ENCODE assay signal across 11 cellular contexts in genomic region chr12:56581418-56582145, GRCh38. TPM values are rescaled to one million over a fixed set of nuclear protein-coding genes. Genes with fewer than 3 reads are reported as not detected.
DNase-seq lines count a peak whose midpoint lies in the region; ATAC-seq and TF ChIP-seq lines count a peak whose summit lies in the region.
"Had no signal": no experiment of that assay in that cellular context is flagged by ENCODE, and none has a peak within 500 bp of the region (broad histone marks: within the 10 kb centered on the region; RNA-seq: fewer than 3 reads in every experiment).

No MANE protein-coding gene starts in this region.

- no peaks in the 10 kb centered on the region for H3K9me3 ChIP-seq in MG63
- no peaks in the 10 kb centered on the region for H3K9me3 ChIP-seq in body of pancreas

- H3K27me3 ChIP-seq in MG63, result no peaks in the 10 kb centered on the region
- no peaks in the 10 kb centered on the region for H3K27me3 ChIP-seq in body of pancreas

- peaks cover 22% of the 10 kb centered on the region for H3K36me3 Mint-ChIP-seq in HFFc6 (ENCODE audit: low read depth)

- H3K27ac Mint-ChIP-seq in HFFc6, result peak overlapping the region; percentile 82
- H3K27ac Mint-ChIP-seq: dendritic cell treated with granulocyte-macrophage colony-stimulating factor and Interleukin-4, amounts not matched to agents 40 ng/mL and 50 ng/mL, for 4 days had no signal

- H3K4me3 Mint-ChIP-seq in HFFc6, result no peak overlapping the region
- H3K4me3 Mint-ChIP-seq: dendritic cell treated with granulocyte-macrophage colony-stimulating factor and Interleukin-4, amounts not matched to agents 40 ng/mL and 50 ng/mL, for 4 days had no signal

- intact Hi-C loops in body of pancreas (cut with DNase I), result no loop called here

- no peak overlapping the region for H3K4me3 ChIP-seq in MG63
- no peak overlapping the region for H3K4me3 ChIP-seq in body of pancreas
- H3K4me3 ChIP-seq: skin epidermis had no signal

- TF ChIP-seq CTCF in HFFc6 (IDR thresholded peaks at IDR 0.05), result no peak
- no peak for TF ChIP-seq CTCF in body of pancreas (IDR thresholded peaks at IDR 0.05)

- no peaks in the 10 kb centered on the region for H3K4me1 ChIP-seq in body of pancreas

- peaks cover 14% of the 10 kb centered on the region for H3K36me3 ChIP-seq in MG63
- peaks cover 0 to 2% of the 10 kb centered on the region in 2 donors for H3K36me3 ChIP-seq in body of pancreas (replicated peaks in 1 of 2; ENCODE audit: insufficient read depth in 1 of 2, low read depth in 2 of 2)

- DNase-seq in A172 (ENCODE audit: low spot score) (peak; percentile 89), HFFc6 (peak; percentile 28), glomerular visceral epithelial cell (ENCODE audit: extremely low spot score) (peak; percentile 49), NCI-H2081 treated with DMSO at 0.1 percent for 48 hours (lab: John Stamatoyannopoulos, UW) (no peak), MG63 (no peak), occipital lobe (lab: John Stamatoyannopoulos, UW) (no peak), body of pancreas (no peak)
- DNase-seq in activated CD8-positive, alpha-beta memory T cell treated with anti-CD3 and anti-CD28 coated beads, Interleukin-2, amount 50 U/mL, for 1 hour (ENCODE audit: extremely low read depth), result peak; percentile 34
- DNase-seq: NCI-H2029 treated with DMSO at 0.1 percent for 48 hours had no signal

- WGBS in body of pancreas, 2 donors, result 80 to 83% methylated on average over 10 of the region's 10 CpGs

- H3K27me3 Mint-ChIP-seq in HFFc6 (ENCODE audit: insufficient read depth), result peaks cover 2% of the 10 kb centered on the region
- H3K27me3 Mint-ChIP-seq: dendritic cell treated with granulocyte-macrophage colony-stimulating factor and Interleukin-4, amounts not matched to agents 40 ng/mL and 50 ng/mL, for 4 days had no signal

- H3K27ac ChIP-seq in body of pancreas, result no peak overlapping the region

- H3K4me1 Mint-ChIP-seq in HFFc6 (ENCODE audit: low read depth), result peaks cover 22% of the 10 kb centered on the region

- no peak for TF ChIP-seq POLR2A in body of pancreas (IDR thresholded peaks at IDR 0.05)

- no peak for ATAC-seq in body of pancreas

- no peaks in the 10 kb centered on the region for H3K9me3 Mint-ChIP-seq in HFFc6
- H3K9me3 Mint-ChIP-seq: dendritic cell treated with granulocyte-macrophage colony-stimulating factor and Interleukin-4, amounts not matched to agents 40 ng/mL and 50 ng/mL, for 4 days had no signal

RNA-seq across cellular contexts. Expression of gene BAZ2A, which starts 48.5 kb away (rescaled TPM):
- total RNA-seq in A172 (2014; rRNA removed; shearing (Covaris generic)), result 16.6 and 20.9 TPM in 2 replicates
- 10 to 100 TPM; 54.2 to 60.4 (median 57.3) TPM for total RNA-seq in HFFc6 (2021; fragmentation: NEBNext Ultra II Directional; extraction: Animal tissue kit (Norgen Biotek cat#: 25700))
- 2.4 and 7.6 TPM in 2 replicates for total RNA-seq in MG63 (2014; rRNA removed; shearing (Covaris generic); ENCODE audit: low replicate concordance)
- total RNA-seq in occipital lobe (10.0 TPM), body of pancreas (10 to 100 TPM; 52.7 to 56.8 TPM)

RNA-seq across cellular contexts. Expression of gene RBMS2, which starts 60.0 kb away (rescaled TPM):
- total RNA-seq in A172 (2014; rRNA removed; shearing (Covaris generic)), result 7.4 and 11.1 TPM in 2 replicates
- 10 to 100 TPM; 77.0 to 83.2 (median 81.7) TPM for total RNA-seq in HFFc6 (2021; fragmentation: NEBNext Ultra II Directional; extraction: Animal tissue kit (Norgen Biotek cat#: 25700))
- 3.8 and 4.4 TPM in 2 replicates for total RNA-seq in MG63 (2014; rRNA removed; shearing (Covaris generic); ENCODE audit: low replicate concordance)
- 3.0 TPM for total RNA-seq in occipital lobe
- total RNA-seq in body of pancreas, result 10 to 100 TPM in 1 of 2 donors, 1 to 10 TPM in 1; 9.6 to 18.9 TPM

Comparison
In these comparisons a context has a peak if more than half of its experiments do, and no peak if none do; other contexts are left out.
1. DNase-seq: peak in A172 (single experiment), HFFc6 (single experiment), activated CD8-positive, alpha-beta memory T cell treated with anti-CD3 and anti-CD28 coated beads, Interleukin-2, amount 50 U/mL, for 1 hour (single experiment) and glomerular visceral epithelial cell (single experiment); none in NCI-H2081 treated with DMSO at 0.1 percent for 48 hours (single experiment), MG63 (single experiment), occipital lobe (single experiment) and body of pancreas (0 of 4).